In genomic region chr6:30707281-30707850, GRCh38 we compare ENCODE assay signal across 12 cellular contexts. TPM values are rescaled to one million over a fixed set of nuclear protein-coding genes. Genes with fewer than 3 reads are reported as not detected.
DNase-seq lines count a peak whose midpoint lies in the region; ATAC-seq, FAIRE-seq and TF ChIP-seq lines count a peak whose summit lies in the region.
"Had no signal": no experiment of that assay in that cellular context is flagged by ENCODE, and none has a peak within 500 bp of the region (broad histone marks: within the 10 kb centered on the region; RNA-seq: fewer than 3 reads in every experiment).

No MANE protein-coding gene starts in this region.

- H3K27me3 ChIP-seq in pancreas, result no peaks in the 10 kb centered on the region
- H3K27me3 ChIP-seq: cardiac muscle cell, SJCRH30 had no signal

- H3K36me3 ChIP-seq in pancreas, result peaks cover 0 to 10% (median 0%) of the 10 kb centered on the region in 3 donors

- H3K4me1 ChIP-seq in pancreas, result peaks cover 0 to 12% (median 5%) of the 10 kb centered on the region in 3 donors
- H3K4me1 ChIP-seq: SJCRH30 had no signal

- peak overlapping the region; percentile 36 for H3K27ac Mint-ChIP-seq in activated T-helper 2 cell treated with anti-CD3 and anti-CD28 coated beads, Interferon-gamma antibody, Interleukin-2, Interleukin-4, amounts not matched to agents 10 μg/mL and 5 μg/mL and 100 μg/mL, durations not matched to agents 14 hours and 24 hours and 36 hours
- no peak overlapping the region for H3K27ac Mint-ChIP-seq in activated T-cell treated with anti-CD3 and anti-CD28 coated beads, Interleukin-2, amount 50 U/mL, for 72 hours
- H3K27ac Mint-ChIP-seq in activated naive CD4-positive, alpha-beta T cell treated with anti-CD3 and anti-CD28 coated beads, Interleukin-2, amount 10 ng/mL, durations not matched to agents 7 days and 5 days, result no peak overlapping the region

- H3K9me3 Mint-ChIP-seq in activated T-helper 2 cell treated with anti-CD3 and anti-CD28 coated beads, Interferon-gamma antibody, Interleukin-2, Interleukin-4, amounts not matched to agents 10 μg/mL and 5 μg/mL and 100 μg/mL, durations not matched to agents 14 hours and 24 hours and 36 hours, result no peaks in the 10 kb centered on the region
- no peaks in the 10 kb centered on the region for H3K9me3 Mint-ChIP-seq in activated T-cell treated with anti-CD3 and anti-CD28 coated beads, Interleukin-2, amount 50 U/mL, for 72 hours
- no peaks in the 10 kb centered on the region for H3K9me3 Mint-ChIP-seq in activated naive CD4-positive, alpha-beta T cell treated with anti-CD3 and anti-CD28 coated beads, Interleukin-2, amount 10 ng/mL, durations not matched to agents 7 days and 5 days

- 57 to 61% methylated on average over 6 of the region's 6 CpGs for WGBS in pancreas, 2 donors

- H3K36me3 Mint-ChIP-seq in activated T-helper 2 cell treated with anti-CD3 and anti-CD28 coated beads, Interferon-gamma antibody, Interleukin-2, Interleukin-4, amounts not matched to agents 10 μg/mL and 5 μg/mL and 100 μg/mL, durations not matched to agents 14 hours and 24 hours and 36 hours (ENCODE audit: low read depth), result peaks cover 77% of the 10 kb centered on the region
- peaks cover 18 to 43% of the 10 kb centered on the region in 2 donors for H3K36me3 Mint-ChIP-seq in activated T-cell treated with anti-CD3 and anti-CD28 coated beads, Interleukin-2, amount 50 U/mL, for 72 hours (ENCODE audit: insufficient read depth in 2 of 2)
- peaks cover 69% of the 10 kb centered on the region for H3K36me3 Mint-ChIP-seq in activated naive CD4-positive, alpha-beta T cell treated with anti-CD3 and anti-CD28 coated beads, Interleukin-2, amount 10 ng/mL, durations not matched to agents 7 days and 5 days

- H3K27ac ChIP-seq in pancreas, result peak overlapping the region; percentile 7 to 46 (median 32)
- H3K27ac ChIP-seq: cardiac muscle cell, SJCRH30 had no signal

- TF ChIP-seq CTCF in pancreas (IDR thresholded peaks at IDR 0.05), result no peak

- DNase-seq in HT-29 (ENCODE audit: low spot score) (peak; percentile 42), NCI-H2171 (lab: John Stamatoyannopoulos, UW) (peak; percentile 40), pancreas (peak in 3 of 6 donors; percentile 32 to 53 (median 44)), NCI-H526 treated with DMSO at 0.1 percent for 48 hours (lab: John Stamatoyannopoulos, UW) (no peak)
- no peak for DNase-seq in activated T-helper 2 cell treated with anti-CD3 and anti-CD28 coated beads, Interferon-gamma antibody, Interleukin-2, Interleukin-4, amounts not matched to agents 10 μg/mL and 5 μg/mL and 100 μg/mL, durations not matched to agents 14 hours and 24 hours and 36 hours (ENCODE audit: low spot score)
- no peak for DNase-seq in activated T-cell treated with anti-CD3 and anti-CD28 coated beads, Interleukin-2, amount 50 U/mL, for 72 hours
- no peak for DNase-seq in activated naive CD4-positive, alpha-beta T cell treated with anti-CD3 and anti-CD28 coated beads, Interleukin-2, amount 10 ng/mL, durations not matched to agents 7 days and 5 days
- DNase-seq: activated CD4-positive, alpha-beta T cell treated with anti-CD3 and anti-CD28 coated beads for 1 hour; DND-41; NCI-H1436; SJCRH30 had no signal

- intact Hi-C loops in activated T-helper 2 cell treated with anti-CD3 and anti-CD28 coated beads, Interferon-gamma antibody, Interleukin-2, Interleukin-4, amounts not matched to agents 10 μg/mL and 5 μg/mL and 100 μg/mL, durations not matched to agents 14 hours and 24 hours and 36 hours (cut with micrococcal nuclease), result no loop called here
- intact Hi-C loops in pancreas (cut with DNase I), result no loop called here

- no peaks in the 10 kb centered on the region for H3K27me3 Mint-ChIP-seq in activated T-helper 2 cell treated with anti-CD3 and anti-CD28 coated beads, Interferon-gamma antibody, Interleukin-2, Interleukin-4, amounts not matched to agents 10 μg/mL and 5 μg/mL and 100 μg/mL, durations not matched to agents 14 hours and 24 hours and 36 hours (ENCODE audit: low read depth)
- H3K27me3 Mint-ChIP-seq in activated T-cell treated with anti-CD3 and anti-CD28 coated beads, Interleukin-2, amount 50 U/mL, for 72 hours (ENCODE audit: low read depth), result no peaks in the 10 kb centered on the region
- H3K27me3 Mint-ChIP-seq in activated naive CD4-positive, alpha-beta T cell treated with anti-CD3 and anti-CD28 coated beads, Interleukin-2, amount 10 ng/mL, durations not matched to agents 7 days and 5 days, result no peaks in the 10 kb centered on the region

- peaks cover 16% of the 10 kb centered on the region for H3K4me1 Mint-ChIP-seq in activated T-helper 2 cell treated with anti-CD3 and anti-CD28 coated beads, Interferon-gamma antibody, Interleukin-2, Interleukin-4, amounts not matched to agents 10 μg/mL and 5 μg/mL and 100 μg/mL, durations not matched to agents 14 hours and 24 hours and 36 hours (ENCODE audit: low read depth)
- peaks cover 19% of the 10 kb centered on the region for H3K4me1 Mint-ChIP-seq in activated T-cell treated with anti-CD3 and anti-CD28 coated beads, Interleukin-2, amount 50 U/mL, for 72 hours (ENCODE audit: low read depth)
- H3K4me1 Mint-ChIP-seq in activated naive CD4-positive, alpha-beta T cell treated with anti-CD3 and anti-CD28 coated beads, Interleukin-2, amount 10 ng/mL, durations not matched to agents 7 days and 5 days, result peaks cover 19% of the 10 kb centered on the region

- FAIRE-seq in pancreas (lab: Jason Lieb, UNC), result no peak

- no peaks in the 10 kb centered on the region for H3K9me3 ChIP-seq in pancreas
- H3K9me3 ChIP-seq: SJCRH30 had no signal

- no peak overlapping the region for H3K4me3 ChIP-seq in pancreas
- H3K4me3 ChIP-seq: cardiac muscle cell, SJCRH30 had no signal

- peak in 3 of 4 donors; percentile 64 to 79 (median 72) for ATAC-seq in pancreas
- no peak for ATAC-seq in activated T-cell treated with anti-CD3 and anti-CD28 coated beads, Interleukin-2, amount 50 U/mL, for 72 hours (replicated peaks in 1 of 2)

- no peak overlapping the region for H3K4me3 Mint-ChIP-seq in activated T-helper 2 cell treated with anti-CD3 and anti-CD28 coated beads, Interferon-gamma antibody, Interleukin-2, Interleukin-4, amounts not matched to agents 10 μg/mL and 5 μg/mL and 100 μg/mL, durations not matched to agents 14 hours and 24 hours and 36 hours (ENCODE audit: low read depth)
- H3K4me3 Mint-ChIP-seq in activated T-cell treated with anti-CD3 and anti-CD28 coated beads, Interleukin-2, amount 50 U/mL, for 72 hours, result no peak overlapping the region
- no peak overlapping the region for H3K4me3 Mint-ChIP-seq in activated naive CD4-positive, alpha-beta T cell treated with anti-CD3 and anti-CD28 coated beads, Interleukin-2, amount 10 ng/mL, durations not matched to agents 7 days and 5 days

- CTCF ChIA-PET in activated naive CD4-positive, alpha-beta T cell treated with anti-CD3 and anti-CD28 coated beads, Interleukin-2, amount 10 ng/mL, durations not matched to agents 7 days and 5 days (lab: Charles Lee), result interaction anchor here (0.7 kb wide), 1 partner anchor 26 kb away, joined by 3 read pairs; no protein-coding TSS in a partner anchor

RNA-seq across cellular contexts. Expression of gene MDC1, which starts 9.7 kb away (rescaled TPM):
- total RNA-seq in HT-29 (2014; rRNA removed; shearing (Covaris generic)), result 24.8 and 24.9 TPM in 2 replicates
- total RNA-seq in activated T-helper 2 cell treated with anti-CD3 and anti-CD28 coated beads, Interferon-gamma antibody, Interleukin-2, Interleukin-4, amounts not matched to agents 10 μg/mL and 5 μg/mL and 100 μg/mL, durations not matched to agents 14 hours and 24 hours and 36 hours, result 88.3 and 96.6 TPM in 2 replicates
- total RNA-seq in pancreas, result 10 to 100 TPM; 12.3 to 18.7 (median 13.5) TPM
- polyA plus RNA-seq in pancreas, result 10 to 100 TPM; 18.9 to 28.0 TPM
- total RNA-seq in activated T-cell treated with anti-CD3 and anti-CD28 coated beads, Interleukin-2, amount 50 U/mL, for 72 hours, result 100 to 1,000 TPM; 102 to 127 TPM

RNA-seq across cellular contexts. Expression of gene TUBB, which starts 12.8 kb away (rescaled TPM):
- 935 and 959 TPM in 2 replicates for total RNA-seq in HT-29 (2014; rRNA removed; shearing (Covaris generic))
- 1,115 and 1,128 TPM in 2 replicates for total RNA-seq in activated T-helper 2 cell treated with anti-CD3 and anti-CD28 coated beads, Interferon-gamma antibody, Interleukin-2, Interleukin-4, amounts not matched to agents 10 μg/mL and 5 μg/mL and 100 μg/mL, durations not matched to agents 14 hours and 24 hours and 36 hours
- 100 to 1,000 TPM in 4 of 6 donors, 10 to 100 TPM in 2; 66.1 to 171 (median 116) TPM for total RNA-seq in pancreas
- polyA plus RNA-seq in pancreas, result 100 to 1,000 TPM in 1 of 2 donors, 10 to 100 TPM in 1; 67.9 to 111 TPM
- total RNA-seq in activated T-cell treated with anti-CD3 and anti-CD28 coated beads, Interleukin-2, amount 50 U/mL, for 72 hours, result 100 to 1,000 TPM; 668 to 724 TPM

RNA-seq across cellular contexts. Expression of gene NRM, which starts 16.6 kb away (rescaled TPM):
- 16.2 and 18.3 TPM in 2 replicates for total RNA-seq in HT-29 (2014; rRNA removed; shearing (Covaris generic))
- total RNA-seq in activated T-helper 2 cell treated with anti-CD3 and anti-CD28 coated beads, Interferon-gamma antibody, Interleukin-2, Interleukin-4, amounts not matched to agents 10 μg/mL and 5 μg/mL and 100 μg/mL, durations not matched to agents 14 hours and 24 hours and 36 hours, result 23.1 and 24.2 TPM in 2 replicates
- 1 to 10 TPM; 3.3 to 7.9 (median 4.6) TPM for total RNA-seq in pancreas
- 10 to 100 TPM; 18.2 to 23.6 TPM for polyA plus RNA-seq in pancreas
- total RNA-seq in activated T-cell treated with anti-CD3 and anti-CD28 coated beads, Interleukin-2, amount 50 U/mL, for 72 hours, result 10 to 100 TPM; 26.9 to 29.6 TPM

RNA-seq across cellular contexts. Expression of gene PPP1R18, which starts 20.9 kb away (rescaled TPM):
- total RNA-seq in HT-29 (2014; rRNA removed; shearing (Covaris generic)), result 12.1 and 13.2 TPM in 2 replicates
- total RNA-seq in activated T-helper 2 cell treated with anti-CD3 and anti-CD28 coated beads, Interferon-gamma antibody, Interleukin-2, Interleukin-4, amounts not matched to agents 10 μg/mL and 5 μg/mL and 100 μg/mL, durations not matched to agents 14 hours and 24 hours and 36 hours, result 137 and 144 TPM in 2 replicates
- 10 to 100 TPM in 2 of 6 donors, 1 to 10 TPM in 4; 5.3 to 27.2 (median 7.8) TPM for total RNA-seq in pancreas
- polyA plus RNA-seq in pancreas, result 10 to 100 TPM; 25.8 to 27.1 TPM
- 100 to 1,000 TPM; 179 to 200 TPM for total RNA-seq in activated T-cell treated with anti-CD3 and anti-CD28 coated beads, Interleukin-2, amount 50 U/mL, for 72 hours

RNA-seq across cellular contexts. Expression of gene DHX16, which starts 34.6 kb away (rescaled TPM):
- total RNA-seq in HT-29 (2014; rRNA removed; shearing (Covaris generic)), result 43.2 and 43.8 TPM in 2 replicates
- 48.4 and 48.5 TPM in 2 replicates for total RNA-seq in activated T-helper 2 cell treated with anti-CD3 and anti-CD28 coated beads, Interferon-gamma antibody, Interleukin-2, Interleukin-4, amounts not matched to agents 10 μg/mL and 5 μg/mL and 100 μg/mL, durations not matched to agents 14 hours and 24 hours and 36 hours
- total RNA-seq in pancreas, result 10 to 100 TPM; 10.9 to 16.2 (median 13.0) TPM
- 10 to 100 TPM; 41.1 to 44.4 TPM for polyA plus RNA-seq in pancreas
- total RNA-seq in activated T-cell treated with anti-CD3 and anti-CD28 coated beads, Interleukin-2, amount 50 U/mL, for 72 hours, result 10 to 100 TPM; 39.2 to 43.0 TPM

Comparison
In these comparisons a context has a peak if more than half of its experiments do, and no peak if none do; other contexts are left out.
1. DNase-seq: peak in HT-29 (single experiment) and NCI-H2171 (single experiment); none in activated T-helper 2 cell treated with anti-CD3 and anti-CD28 coated beads, Interferon-gamma antibody, Interleukin-2, Interleukin-4, amounts not matched to agents 10 μg/mL and 5 μg/mL and 100 μg/mL, durations not matched to agents 14 hours and 24 hours and 36 hours (single experiment), NCI-H526 treated with DMSO at 0.1 percent for 48 hours (single experiment), activated T-cell treated with anti-CD3 and anti-CD28 coated beads, Interleukin-2, amount 50 U/mL, for 72 hours (0 of 2) and activated naive CD4-positive, alpha-beta T cell treated with anti-CD3 and anti-CD28 coated beads, Interleukin-2, amount 10 ng/mL, durations not matched to agents 7 days and 5 days (single experiment).
2. ATAC-seq: peak in pancreas (3 of 4); none in activated T-cell treated with anti-CD3 and anti-CD28 coated beads, Interleukin-2, amount 50 U/mL, for 72 hours (0 of 2).